Comparison of ENCODE assay signal across 8 cellular contexts in the genomic region with DNA sequence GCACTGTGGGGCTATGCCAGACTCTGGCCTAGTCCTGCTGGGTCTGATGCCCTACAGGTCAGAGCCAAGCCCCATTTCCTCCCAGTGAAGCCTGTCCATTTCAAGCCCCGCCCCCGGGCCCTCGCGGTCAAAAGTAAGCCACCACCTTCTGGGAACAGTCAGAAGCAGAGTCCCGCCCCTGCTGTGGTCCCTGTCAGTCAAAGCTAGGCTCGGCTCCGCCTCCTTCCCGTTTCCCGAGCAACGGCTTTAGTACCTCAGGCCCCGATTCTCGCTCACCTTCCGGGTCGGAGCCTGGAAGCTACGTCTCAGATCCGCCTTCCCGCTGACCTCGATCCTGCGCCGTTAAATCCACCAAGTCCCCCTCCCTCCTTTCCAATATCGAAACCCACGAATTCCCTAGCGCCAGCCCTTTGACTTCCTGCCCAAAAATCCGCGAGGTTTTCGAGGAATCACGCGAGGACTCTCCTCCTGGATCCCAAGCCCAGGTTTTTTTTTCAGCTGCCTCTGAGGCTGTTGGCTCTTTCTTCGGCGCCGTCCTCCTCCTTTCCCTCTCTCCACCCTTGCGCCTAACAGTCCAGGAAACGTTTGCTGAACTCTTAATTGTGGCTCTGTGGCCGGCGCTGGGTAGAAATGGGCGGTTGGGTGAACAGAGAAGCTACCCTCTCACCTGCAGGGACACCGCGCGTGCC. TPM values are rescaled to one million over a fixed set of nuclear protein-coding genes. Genes with fewer than 3 reads are reported as not detected.
DNase-seq lines count a peak whose midpoint lies in the region; TF ChIP-seq lines count a peak whose summit lies in the region.

No MANE protein-coding gene starts in this region.

- TF ChIP-seq POLR2A in Raji (IDR thresholded peaks at IDR 0.05; ENCODE audit: insufficient read depth, low read depth, low read length), result peak; percentile 72
- no peak for TF ChIP-seq POLR2A in stomach (IDR thresholded peaks at IDR 0.05)

- DNase-seq in EL, result peak; percentile 99
- peak; percentile 82 for DNase-seq in GOT3 (lab: John Stamatoyannopoulos, UW)
- DNase-seq in LoVo (ENCODE audit: low spot score), result peak; percentile 97
- DNase-seq in activated gamma-delta T cell (lab: John Stamatoyannopoulos, UW), result peak; percentile 27
- DNase-seq in fibroblast of villous mesenchyme (ENCODE audit: low read depth), result peak; percentile 98
- DNase-seq in neural crest cell (ENCODE audit: low read depth, low spot score), result peak; percentile 87
- peak; percentile 99 for DNase-seq in stomach

- H3K36me3 ChIP-seq in stomach, result peaks cover 7 to 26% (median 24%) of the 10 kb centered on the region in 4 donors

- H3K27me3 Mint-ChIP-seq in neural crest cell (ENCODE audit: low read depth), result peaks cover 44% of the 10 kb centered on the region

- no peak for TF ChIP-seq EP300 in stomach (IDR thresholded peaks at IDR 0.05)

- H3K9me3 Mint-ChIP-seq in neural crest cell, result no peaks in the 10 kb centered on the region

- H3K4me3 ChIP-seq in fibroblast of villous mesenchyme (ENCODE audit: low read depth, low read length), result peak overlapping the region; percentile 70
- H3K4me3 ChIP-seq in stomach, result peak overlapping the region; percentile 35 to 53 (median 40)

- H3K4me1 ChIP-seq in stomach, result peaks cover 12 to 32% (median 28%) of the 10 kb centered on the region in 4 donors

- 2 to 3% (median 3%) methylated on average over 32 to 39 of the region's 39 CpGs for WGBS in stomach, 5 donors

- H3K27me3 ChIP-seq in stomach, result peaks cover 3 to 27% (median 14%) of the 10 kb centered on the region in 3 donors

- peaks cover 63% of the 10 kb centered on the region for H3K4me1 Mint-ChIP-seq in neural crest cell

- intact Hi-C loops in stomach (cut with DNase I; ENCODE audit: low total_unique reads), result no loop called here

- H3K27ac Mint-ChIP-seq in neural crest cell (ENCODE audit: unreplicated experiment), result peak overlapping the region; percentile 98

- no peak for TF ChIP-seq CTCF in fibroblast of villous mesenchyme (IDR thresholded peaks at IDR 0.05; ENCODE audit: insufficient read depth, low read depth, low read length)
- TF ChIP-seq CTCF in neural crest cell (conservative IDR thresholded peaks at IDR 0.05), result no peak
- TF ChIP-seq CTCF in stomach (IDR thresholded peaks at IDR 0.05), result peak in 1 of 7 experiments; percentile 21

- peaks cover 3% of the 10 kb centered on the region for H3K36me3 Mint-ChIP-seq in neural crest cell (ENCODE audit: low read depth)

- no peaks in the 10 kb centered on the region for H3K9me3 ChIP-seq in stomach

- peak overlapping the region; percentile 95 for H3K4me3 Mint-ChIP-seq in neural crest cell

- peak overlapping the region; percentile 83 to 96 (median 92) for H3K27ac ChIP-seq in stomach

RNA-seq across cellular contexts. Expression of a gene that starts 11.8 kb away (rescaled TPM):
- total RNA-seq in fibroblast of villous mesenchyme (81.6 and 97.0 TPM in 2 replicates), neural crest cell (1.9 and 2.1 TPM in 2 replicates), stomach (10 to 100 TPM in 4 of 5 donors, 1 to 10 TPM in 1; 9.9 to 60.4 (median 37.9) TPM)
- 10 to 100 TPM; 11.1 to 20.7 (median 20.5) TPM for polyA plus RNA-seq in stomach

RNA-seq across cellular contexts. Expression of a gene that starts 11.9 kb away (rescaled TPM):
- total RNA-seq in fibroblast of villous mesenchyme (1.7 and 1.9 TPM in 2 replicates), neural crest cell (0.50 and 0.68 TPM in 2 replicates), stomach (1 to 10 TPM in 1 of 5 donors, not detected in 4; 2.4 TPM)
- polyA plus RNA-seq in stomach, result under 1 TPM; 0.20 to 0.76 (median 0.75) TPM

RNA-seq across cellular contexts. Expression of a gene that starts 19.0 kb away (rescaled TPM):
- total RNA-seq in fibroblast of villous mesenchyme, result 9.1 and 9.3 TPM in 2 replicates
- 1.4 and 2.9 TPM in 2 replicates for total RNA-seq in neural crest cell
- 10 to 100 TPM in 2 of 5 donors, 1 to 10 TPM in 2, not detected in 1; 2.2 to 35.5 (median 14.8) TPM for total RNA-seq in stomach
- polyA plus RNA-seq in stomach, result 10 to 100 TPM; 12.0 to 32.8 (median 12.0) TPM

RNA-seq across cellular contexts. Expression of a gene that starts 43.2 kb away (rescaled TPM):
- total RNA-seq in fibroblast of villous mesenchyme (87.7 and 134 TPM in 2 replicates), neural crest cell (70.8 and 71.0 TPM in 2 replicates), stomach (10 to 100 TPM; 41.2 to 70.7 (median 52.5) TPM)
- polyA plus RNA-seq in stomach, result 10 to 100 TPM; 34.7 to 58.2 (median 39.1) TPM

RNA-seq across cellular contexts. Expression of a gene that starts 55.5 kb away (rescaled TPM):
- total RNA-seq in fibroblast of villous mesenchyme (3.2 and 3.9 TPM in 2 replicates), neural crest cell (14.3 and 14.6 TPM in 2 replicates), stomach (10 to 100 TPM in 2 of 5 donors, 1 to 10 TPM in 2, not detected in 1; 4.2 to 30.8 (median 18.0) TPM)
- 1 to 10 TPM; 2.3 to 4.8 (median 4.7) TPM for polyA plus RNA-seq in stomach

Comparison
In these comparisons a context has a peak if more than half of its experiments do, and no peak if none do; other contexts are left out.
1. Peak in every context shown above with its lines: DNase-seq, H3K4me3 ChIP-seq and H3K27ac ChIP-seq.
2. DNase-seq: peak in every context shown above with its lines; median percentile 99 in EL; 99 in stomach; 98 in fibroblast of villous mesenchyme; 97 in LoVo; 87 in neural crest cell; 82 in GOT3; 27 in activated gamma-delta T cell.